Comparison of ENCODE assay signal across 8 cellular contexts in the genomic region with DNA sequence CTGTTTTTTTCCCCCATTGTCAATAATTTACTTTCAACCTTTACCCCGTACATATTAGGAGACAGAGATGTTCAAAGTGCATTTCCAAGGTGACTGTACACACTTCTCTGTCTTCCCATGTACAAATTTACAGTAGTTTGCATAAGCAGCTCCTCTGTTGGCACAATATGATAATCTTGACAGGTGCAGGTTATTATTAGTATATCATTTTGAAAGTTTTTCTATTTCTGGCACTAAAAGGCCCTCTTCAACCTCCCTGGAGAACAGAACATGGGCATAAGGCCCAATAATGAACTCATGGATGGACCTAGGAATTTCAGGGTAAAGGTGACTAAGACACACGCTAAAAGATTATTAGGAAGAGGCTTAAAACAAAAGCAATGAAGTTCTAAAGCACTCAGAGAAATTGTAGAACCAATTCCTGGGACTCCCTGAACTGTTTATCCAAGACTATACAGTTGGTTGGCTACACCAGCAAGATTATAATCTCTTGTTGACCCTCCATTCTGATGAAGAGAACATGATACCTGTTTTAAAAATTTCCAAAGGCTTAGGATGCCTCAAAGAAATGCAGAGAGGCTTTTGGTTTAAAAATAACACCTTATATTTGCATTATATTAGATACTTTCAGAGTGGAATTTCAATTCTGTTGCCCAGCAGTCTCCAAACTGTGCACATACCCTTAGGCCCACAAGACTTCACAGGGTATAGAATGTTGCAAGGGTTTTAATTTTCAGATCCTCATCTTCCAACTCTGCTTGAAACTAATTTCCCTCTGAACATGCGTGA. TPM values are rescaled to one million over a fixed set of nuclear protein-coding genes. Genes with fewer than 3 reads are reported as not detected.
DNase-seq lines count a peak whose midpoint lies in the region; ATAC-seq and TF ChIP-seq lines count a peak whose summit lies in the region.

No MANE protein-coding gene starts in this region.

- CTCF ChIA-PET in activated naive CD4-positive, alpha-beta T cell treated with anti-CD3 and anti-CD28 coated beads for 36 hours (lab: Charles Lee): no interaction called here
- CTCF ChIA-PET in RWPE1 (lab: Yijun Ruan, JAX): no interaction called here

- H3K27me3 Mint-ChIP-seq in activated naive CD4-positive, alpha-beta T cell treated with anti-CD3 and anti-CD28 coated beads for 36 hours (ENCODE audit: low read depth): no peaks in the 10 kb centered on the region

- peaks cover 3% of the 10 kb centered on the region for H3K4me1 ChIP-seq in ovary (ENCODE audit: insufficient read depth)

- POLR2A ChIA-PET in RWPE1 (lab: Yijun Ruan, JAX; ENCODE audit: low non-redundant PET): interaction anchor here (0.7 kb wide), 1 partner anchor 69 kb away, joined by 3 read pairs; no protein-coding TSS in a partner anchor

- no peak for TF ChIP-seq POLR2A in ovary (IDR thresholded peaks at IDR 0.05)

- H3K27ac Mint-ChIP-seq in activated naive CD4-positive, alpha-beta T cell treated with anti-CD3 and anti-CD28 coated beads for 36 hours: peak overlapping the region; percentile 91

- intact Hi-C loops in activated naive CD4-positive, alpha-beta T cell treated with anti-CD3 and anti-CD28 coated beads for 36 hours (cut with micrococcal nuclease): loop anchor here (2.0 to 5.0 kb wide), 3 partner anchors 389 to 914 kb away; partner anchors contain the start of genes ADAT2, LTV1, NMBR and PEX3
- intact Hi-C loops in ovary (cut with DNase I): loop anchor here in 1 of 4 donors (5.0 kb wide), 2 partner anchors 114 to 219 kb away; partner anchors contain the start of gene HIVEP2

- DNase-seq in activated naive CD4-positive, alpha-beta T cell treated with anti-CD3 and anti-CD28 coated beads for 36 hours: no peak
- DNase-seq in activated naive CD4-positive, alpha-beta T cell treated with anti-CD3 and anti-CD28 coated beads, Interleukin-2, amount 50 U/mL, for 16 hours: no peak
- no peak for DNase-seq in RWPE1 (ENCODE audit: low spot score)
- peak; percentile 20 for DNase-seq in glomerular visceral epithelial cell (ENCODE audit: extremely low spot score)
- no peak for DNase-seq in retinal pigment epithelial cell (ENCODE audit: low read depth)
- DNase-seq in ovary: no peak
- no peak for DNase-seq in NK-92 treated with Interleukin-12 subunit alpha and Interleukin-12 subunit beta, amount 100 ng/mL, for 24 hours (lab: John Stamatoyannopoulos, UW)

- H3K36me3 ChIP-seq in ovary: no peaks in the 10 kb centered on the region

- H3K4me1 Mint-ChIP-seq in activated naive CD4-positive, alpha-beta T cell treated with anti-CD3 and anti-CD28 coated beads for 36 hours (ENCODE audit: low read depth): peaks cover 28% of the 10 kb centered on the region

- no peaks in the 10 kb centered on the region for H3K9me3 Mint-ChIP-seq in activated naive CD4-positive, alpha-beta T cell treated with anti-CD3 and anti-CD28 coated beads for 36 hours

- no peaks in the 10 kb centered on the region for H3K9me3 ChIP-seq in ovary

- TF ChIP-seq CTCF in RWPE1 (conservative IDR thresholded peaks at IDR 0.05; ENCODE audit: low read depth): no peak
- no peak for TF ChIP-seq CTCF in retinal pigment epithelial cell (conservative IDR thresholded peaks at IDR 0.05; ENCODE audit: low read depth, low read length)
- TF ChIP-seq CTCF in ovary (IDR thresholded peaks at IDR 0.05): no peak

- peak overlapping the region; percentile 97; the same call in 1 of the 2 replicates for H3K27ac ChIP-seq in RWPE1
- H3K27ac ChIP-seq in ovary: peak overlapping the region in 1 of 2 donors; percentile 83

- WGBS in ovary, 3 donors: 53 to 62% (median 58%) methylated on average over 3 of the region's 3 CpGs

- H3K27me3 ChIP-seq in ovary: no peaks in the 10 kb centered on the region

- H3K36me3 Mint-ChIP-seq in activated naive CD4-positive, alpha-beta T cell treated with anti-CD3 and anti-CD28 coated beads for 36 hours (ENCODE audit: low read depth): peaks cover 5% of the 10 kb centered on the region

- H3K4me3 Mint-ChIP-seq in activated naive CD4-positive, alpha-beta T cell treated with anti-CD3 and anti-CD28 coated beads for 36 hours: peak overlapping the region; percentile 89

- TF ChIP-seq EP300 in ovary (IDR thresholded peaks at IDR 0.05): no peak

- ATAC-seq in GM18520 (IDR thresholded peaks at IDR 0.05; ENCODE audit: unreplicated experiment): no peak

- H3K4me3 ChIP-seq in retinal pigment epithelial cell (ENCODE audit: low read length): peak overlapping the region; percentile 82
- no peak overlapping the region for H3K4me3 ChIP-seq in ovary

RNA-seq across cellular contexts. Expression of gene AIG1, which starts 1.1 kb away (rescaled TPM):
- total RNA-seq in activated naive CD4-positive, alpha-beta T cell treated with anti-CD3 and anti-CD28 coated beads for 36 hours: 10 to 100 TPM; 26.1 to 28.0 TPM
- 10 to 100 TPM; 27.8 to 52.2 (median 37.3) TPM for total RNA-seq in ovary
- 10 to 100 TPM; 34.5 to 91.0 TPM for polyA plus RNA-seq in ovary
